ENCODE assay signal across 16 cellular contexts in genomic region chr3:21226086-21226485, GRCh38.
"Had no signal": no experiment of that assay in that cellular context is flagged by ENCODE, and none has a peak within 500 bp of the region (broad histone marks: within the 10 kb centered on the region; RNA-seq: fewer than 3 reads in every experiment).

No MANE protein-coding gene starts in this region.

- FAIRE-seq: small intestine, urothelium cell line had no signal

- H3K4me3 ChIP-seq: breast epithelium, tibial nerve had no signal

- H3K4me1 ChIP-seq: breast epithelium, parathyroid adenoma, tibial nerve had no signal

- ATAC-seq: activated naive CD4-positive, alpha-beta T cell treated with anti-CD3 and anti-CD28 coated beads, Interleukin-2, amount 50 U/mL, for 72 hours; activated T-helper 17 cell treated with anti-CD3 and anti-CD28 coated beads, Interleukin-2, amount 50 U/mL, for 72 hours; sciatic nerve; stimulated activated effector memory CD8-positive, alpha-beta T cell treated with anti-CD3 and anti-CD28 coated beads, Interleukin-12 subunit alpha, Interleukin-12 subunit beta, amount 100 ng/mL, for 72 hours; stimulated activated naive CD8-positive, alpha-beta T cell treated with anti-CD3 and anti-CD28 coated beads, Interleukin-15, amount 100 ng/mL, for 72 hours; WTC11 had no signal

- DNase-seq: activated CD8-positive, alpha-beta memory T cell treated with anti-CD3 and anti-CD28 coated beads, Interleukin-2, amount 50 U/mL, for 4 hours; activated T-cell treated with anti-CD3 and anti-CD28 coated beads, Interleukin-2, amount 50 U/mL, for 24 hours; small intestine; stimulated activated CD4-positive, alpha-beta T cell treated with anti-CD3 and anti-CD28 coated beads, Interleukin-2, amount 100 ng/mL, for 24 hours; stimulated activated naive CD8-positive, alpha-beta T cell treated with anti-CD3 and anti-CD28 coated beads, Interleukin-15, amount 100 ng/mL, for 72 hours; T1000 had no signal

- H3K36me3 ChIP-seq: breast epithelium, tibial nerve had no signal

- H3K27ac ChIP-seq: breast epithelium, epithelial cell of prostate, parathyroid adenoma, tibial nerve had no signal

- H3K9me3 ChIP-seq: breast epithelium, tibial nerve had no signal

- H3K9ac ChIP-seq: parathyroid adenoma had no signal
